Comparison of ENCODE assay signal across 1 cellular context in genomic region chr2:200845669-200846325, GRCh38.
TF ChIP-seq lines count a peak whose summit lies in the region.

No MANE protein-coding gene starts in this region.

TF ChIP-seq in K562, 482 proteins besides CTCF, POLR2A, EP300 and RAD21:
- TF ChIP-seq KDM2B (CRISPR knock-in tag; IDR thresholded peaks at IDR 0.05) = no peak
- TF ChIP-seq ZBTB2 (IDR thresholded peaks at IDR 0.05) = no peak
- peak; percentile 60 for TF ChIP-seq FOSL1 (tag; conservative IDR thresholded peaks at IDR 0.05)
- TF ChIP-seq KDM1A (IDR thresholded peaks at IDR 0.05) = peak in 1 of 2 experiments; percentile 12; a peak in 1 of 4 replicates
- peak; percentile 79 for TF ChIP-seq JUND (IDR thresholded peaks at IDR 0.05; ENCODE audit: borderline replicate concordance, low read depth, low read length)
- TF ChIP-seq JUND (tag; IDR thresholded peaks at IDR 0.05; ENCODE audit: borderline replicate concordance, low read depth, low read length) = peak; percentile 48; the same call in 1 of the 3 replicates
- TF ChIP-seq ARNT (IDR thresholded peaks at IDR 0.05) = no peak
- no peak for TF ChIP-seq STAT5B (CRISPR knock-in tag; IDR thresholded peaks at IDR 0.05)
- no peak for TF ChIP-seq NFE2 (IDR thresholded peaks at IDR 0.05; ENCODE audit: low read depth)
- no peak for TF ChIP-seq POLR2G (IDR thresholded peaks at IDR 0.05; ENCODE audit: low read depth, low read length)
- TF ChIP-seq NFXL1 (CRISPR knock-in tag; IDR thresholded peaks at IDR 0.05) = no peak
- peak; percentile 57 for TF ChIP-seq ATF3 (IDR thresholded peaks at IDR 0.05)
- TF ChIP-seq ATF3 (CRISPR knock-in tag; conservative IDR thresholded peaks at IDR 0.05) = no peak
- TF ChIP-seq FOXA3 (CRISPR knock-in tag; conservative IDR thresholded peaks at IDR 0.05 in 1 of 2, IDR thresholded peaks at IDR 0.05 in 1 of 2) = no peak
- 0 out of 4 replicates have a peak, but pooled peaks of 1 of the 2 experiments have one; percentile 13 for TF ChIP-seq TRIM24 (IDR thresholded peaks at IDR 0.05)
- no peak for TF ChIP-seq MECOM (CRISPR knock-in tag; IDR thresholded peaks at IDR 0.05)
- TF ChIP-seq ZNF354B (CRISPR knock-in tag; IDR thresholded peaks at IDR 0.05) = no peak
- TF ChIP-seq ZNF830 (CRISPR knock-in tag; IDR thresholded peaks at IDR 0.05) = no peak
- no peak for TF ChIP-seq ASH1L (IDR thresholded peaks at IDR 0.05; ENCODE audit: borderline replicate concordance, low read depth, partially characterized antibody)
- no peak for TF ChIP-seq CCNT2 (IDR thresholded peaks at IDR 0.05; ENCODE audit: borderline replicate concordance, extremely low read depth, insufficient read length, low read depth, low read length)
